23 cellular contexts compared by ENCODE assay signal in the genomic region with DNA sequence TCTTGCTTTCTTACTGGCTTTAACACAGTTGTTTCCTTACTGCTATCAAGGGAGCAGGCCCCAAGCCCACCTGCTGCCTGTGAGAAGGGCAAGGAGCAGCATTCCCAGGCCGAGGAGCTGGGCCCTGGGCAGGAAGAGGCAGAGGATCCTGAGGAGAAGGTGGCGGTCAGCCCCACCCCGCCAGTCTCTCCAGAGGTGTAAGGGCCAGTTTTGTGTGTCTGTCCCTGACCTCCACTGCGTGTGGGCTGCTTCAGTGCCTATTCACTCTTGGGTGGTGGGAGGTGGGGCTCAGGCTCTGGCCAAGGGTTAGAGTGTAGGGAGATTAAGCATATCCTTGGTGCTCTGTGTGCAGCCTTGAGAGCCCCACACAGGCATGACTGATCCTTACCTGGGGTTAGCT.
"Had no signal": no experiment of that assay in that cellular context is flagged by ENCODE, and none has a peak within 500 bp of the region (broad histone marks: within the 10 kb centered on the region; RNA-seq: fewer than 3 reads in every experiment).

No MANE protein-coding gene starts in this region.

- H3K9me3 ChIP-seq: ascending aorta, body of pancreas had no signal

- H3K27ac ChIP-seq: ascending aorta, body of pancreas, PC-9, SK-N-MC, VCaP had no signal

- H2AFZ ChIP-seq: PC-9 had no signal

- H3K4me1 ChIP-seq: ascending aorta, body of pancreas had no signal

- H3K4me2 ChIP-seq: PC-9 had no signal

- H3K4me3 ChIP-seq: ascending aorta, body of pancreas, PC-9, SK-N-MC had no signal

- DNase-seq: activated CD4-positive, alpha-beta memory T cell treated with anti-CD3 and anti-CD28 coated beads, Interleukin-2, amount 10 ng/mL, durations not matched to agents 7 days and 5 days; activated CD4-positive, alpha-beta T cell treated with anti-CD3 and anti-CD28 coated beads, Interleukin-2, amount 50 U/mL, for 1 hour; activated CD4-positive, CD25-positive, alpha-beta regulatory T cell; activated gamma-delta T cell; activated naive CD8-positive, alpha-beta T cell treated with anti-CD3 and anti-CD28 coated beads, Interleukin-2, amount 50 U/mL, for 24 hours; activated T-cell treated with anti-CD3 and anti-CD28 coated beads for 4 hours; activated T-cell treated with anti-CD3 and anti-CD28 coated beads, Interleukin-2, amount 50 U/mL, for 48 hours; amniotic stem cell; body of pancreas; Kasumi-1; KBM-7; NCI-H1105 treated with DMSO at 0.1 percent for 48 hours; NCI-H1436 treated with DMSO at 0.1 percent for 48 hours; NCI-H187; NCI-H2081; NCI-H446; NCI-H524; PC-9; T-cell had no signal

- H3K27me3 ChIP-seq: ascending aorta, body of pancreas had no signal

- ATAC-seq: activated naive CD8-positive, alpha-beta T cell treated with anti-CD3 and anti-CD28 coated beads, Interleukin-2, amount 50 U/mL, for 24 hours; activated T-helper 17 cell treated with anti-CD3 and anti-CD28 coated beads, Interleukin-2, amount 50 U/mL, for 72 hours; body of pancreas; T-cell had no signal
